1 cellular context compared by ENCODE assay signal in genomic region chr12:15648564-15648963, GRCh38.
TF ChIP-seq lines count a peak whose summit lies in the region.

No MANE protein-coding gene starts in this region.

TF ChIP-seq in SK-N-SH, 30 proteins besides CTCF, POLR2A, EP300 and RAD21 (continued from another document):
- TF ChIP-seq TAF1 (IDR thresholded peaks at IDR 0.05; ENCODE audit: borderline replicate concordance, low read depth, low read length), result no peak
- TF ChIP-seq, protein P1, sequence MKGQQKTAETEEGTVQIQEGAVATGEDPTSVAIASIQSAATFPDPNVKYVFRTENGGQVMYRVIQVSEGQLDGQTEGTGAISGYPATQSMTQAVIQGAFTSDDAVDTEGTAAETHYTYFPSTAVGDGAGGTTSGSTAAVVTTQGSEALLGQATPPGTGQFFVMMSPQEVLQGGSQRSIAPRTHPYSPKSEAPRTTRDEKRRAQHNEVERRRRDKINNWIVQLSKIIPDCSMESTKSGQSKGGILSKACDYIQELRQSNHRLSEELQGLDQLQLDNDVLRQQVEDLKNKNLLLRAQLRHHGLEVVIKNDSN (IDR thresholded peaks at IDR 0.05; ENCODE audit: borderline replicate concordance, low read depth), result no peak
- TF ChIP-seq MEF2A (IDR thresholded peaks at IDR 0.05; ENCODE audit: borderline replicate concordance, low read depth), result no peak
- no peak for TF ChIP-seq REST (IDR thresholded peaks at IDR 0.05; ENCODE audit: low read depth, low read length)
- TF ChIP-seq GABPA (IDR thresholded peaks at IDR 0.05; ENCODE audit: low read depth), result no peak
- no peak for TF ChIP-seq FOXJ3 (CRISPR knock-in tag; IDR thresholded peaks at IDR 0.05)
- TF ChIP-seq RXRA (IDR thresholded peaks at IDR 0.05; ENCODE audit: borderline replicate concordance, low read depth), result no peak
